ENCODE assay signal across 1 cellular context in the genomic region with DNA sequence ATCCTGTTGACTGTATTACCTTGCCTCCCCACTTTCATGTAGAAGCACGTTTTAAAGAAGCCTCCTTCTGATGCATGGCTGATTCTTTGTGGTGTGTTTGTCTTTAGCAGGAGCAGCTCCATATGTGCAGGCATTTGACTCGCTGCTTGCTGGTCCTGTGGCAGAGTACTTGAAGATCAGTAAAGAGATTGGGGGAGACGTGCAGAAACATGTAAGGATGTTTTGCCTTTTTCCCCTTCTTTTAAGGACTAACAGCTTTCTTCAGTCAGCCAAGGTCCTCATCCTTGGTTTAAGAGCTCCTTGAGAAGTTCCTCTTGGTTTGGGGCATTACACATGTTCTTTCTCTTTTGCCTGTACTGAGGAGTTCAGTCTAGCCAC.
TF ChIP-seq lines count a peak whose summit lies in the region.

No MANE protein-coding gene starts in this region.

TF ChIP-seq in K562, 482 proteins besides CTCF, POLR2A, EP300 and RAD21 (continued from another document and continues in another):
- TF ChIP-seq, protein P1, sequence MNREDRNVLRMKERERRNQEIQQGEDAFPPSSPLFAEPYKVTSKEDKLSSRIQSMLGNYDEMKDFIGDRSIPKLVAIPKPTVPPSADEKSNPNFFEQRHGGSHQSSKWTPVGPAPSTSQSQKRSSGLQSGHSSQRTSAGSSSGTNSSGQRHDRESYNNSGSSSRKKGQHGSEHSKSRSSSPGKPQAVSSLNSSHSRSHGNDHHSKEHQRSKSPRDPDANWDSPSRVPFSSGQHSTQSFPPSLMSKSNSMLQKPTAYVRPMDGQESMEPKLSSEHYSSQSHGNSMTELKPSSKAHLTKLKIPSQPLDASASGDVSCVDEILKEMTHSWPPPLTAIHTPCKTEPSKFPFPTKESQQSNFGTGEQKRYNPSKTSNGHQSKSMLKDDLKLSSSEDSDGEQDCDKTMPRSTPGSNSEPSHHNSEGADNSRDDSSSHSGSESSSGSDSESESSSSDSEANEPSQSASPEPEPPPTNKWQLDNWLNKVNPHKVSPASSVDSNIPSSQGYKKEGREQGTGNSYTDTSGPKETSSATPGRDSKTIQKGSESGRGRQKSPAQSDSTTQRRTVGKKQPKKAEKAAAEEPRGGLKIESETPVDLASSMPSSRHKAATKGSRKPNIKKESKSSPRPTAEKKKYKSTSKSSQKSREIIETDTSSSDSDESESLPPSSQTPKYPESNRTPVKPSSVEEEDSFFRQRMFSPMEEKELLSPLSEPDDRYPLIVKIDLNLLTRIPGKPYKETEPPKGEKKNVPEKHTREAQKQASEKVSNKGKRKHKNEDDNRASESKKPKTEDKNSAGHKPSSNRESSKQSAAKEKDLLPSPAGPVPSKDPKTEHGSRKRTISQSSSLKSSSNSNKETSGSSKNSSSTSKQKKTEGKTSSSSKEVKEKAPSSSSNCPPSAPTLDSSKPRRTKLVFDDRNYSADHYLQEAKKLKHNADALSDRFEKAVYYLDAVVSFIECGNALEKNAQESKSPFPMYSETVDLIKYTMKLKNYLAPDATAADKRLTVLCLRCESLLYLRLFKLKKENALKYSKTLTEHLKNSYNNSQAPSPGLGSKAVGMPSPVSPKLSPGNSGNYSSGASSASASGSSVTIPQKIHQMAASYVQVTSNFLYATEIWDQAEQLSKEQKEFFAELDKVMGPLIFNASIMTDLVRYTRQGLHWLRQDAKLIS (CRISPR knock-in tag; IDR thresholded peaks at IDR 0.05), result no peak
- TF ChIP-seq HOMEZ (CRISPR knock-in tag; IDR thresholded peaks at IDR 0.05), result peak; percentile 83; the same call in 1 of the 2 replicates
- TF ChIP-seq NCOR1 (IDR thresholded peaks at IDR 0.05), result no peak
- TF ChIP-seq TCF15 (CRISPR knock-in tag; IDR thresholded peaks at IDR 0.05), result no peak; the same call in 1 of the 2 replicates
- TF ChIP-seq ETV5 (CRISPR knock-in tag; IDR thresholded peaks at IDR 0.05; ENCODE audit: low read depth), result 0 out of 2 replicates have a peak, but pooled peaks have one; percentile 13
- TF ChIP-seq ZNF217 (CRISPR knock-in tag; IDR thresholded peaks at IDR 0.05), result no peak
- no peak for TF ChIP-seq CSDE1 (IDR thresholded peaks at IDR 0.05)
- TF ChIP-seq NRF1 (conservative IDR thresholded peaks at IDR 0.05 in 1 of 2, IDR thresholded peaks at IDR 0.05 in 1 of 2), result no peak
- no peak for TF ChIP-seq KAT8 (IDR thresholded peaks at IDR 0.05; ENCODE audit: low read depth)
- TF ChIP-seq TAL1 (IDR thresholded peaks at IDR 0.05), result no peak
- no peak for TF ChIP-seq ZNF778 (CRISPR knock-in tag; IDR thresholded peaks at IDR 0.05)
- TF ChIP-seq, protein P2, sequence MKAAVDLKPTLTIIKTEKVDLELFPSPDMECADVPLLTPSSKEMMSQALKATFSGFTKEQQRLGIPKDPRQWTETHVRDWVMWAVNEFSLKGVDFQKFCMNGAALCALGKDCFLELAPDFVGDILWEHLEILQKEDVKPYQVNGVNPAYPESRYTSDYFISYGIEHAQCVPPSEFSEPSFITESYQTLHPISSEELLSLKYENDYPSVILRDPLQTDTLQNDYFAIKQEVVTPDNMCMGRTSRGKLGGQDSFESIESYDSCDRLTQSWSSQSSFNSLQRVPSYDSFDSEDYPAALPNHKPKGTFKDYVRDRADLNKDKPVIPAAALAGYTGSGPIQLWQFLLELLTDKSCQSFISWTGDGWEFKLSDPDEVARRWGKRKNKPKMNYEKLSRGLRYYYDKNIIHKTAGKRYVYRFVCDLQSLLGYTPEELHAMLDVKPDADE (conservative IDR thresholded peaks at IDR 0.05; ENCODE audit: control insufficient read depth, low read depth, low read length), result no peak
- TF ChIP-seq NCOA1 (IDR thresholded peaks at IDR 0.05; ENCODE audit: low read depth), result no peak
- TF ChIP-seq COPS2 (conservative IDR thresholded peaks at IDR 0.05), result no peak
- peak; percentile 8; the same call in 1 of the 2 replicates for TF ChIP-seq NFIX (CRISPR knock-in tag; IDR thresholded peaks at IDR 0.05; ENCODE audit: low read depth)
- TF ChIP-seq, protein P3, sequence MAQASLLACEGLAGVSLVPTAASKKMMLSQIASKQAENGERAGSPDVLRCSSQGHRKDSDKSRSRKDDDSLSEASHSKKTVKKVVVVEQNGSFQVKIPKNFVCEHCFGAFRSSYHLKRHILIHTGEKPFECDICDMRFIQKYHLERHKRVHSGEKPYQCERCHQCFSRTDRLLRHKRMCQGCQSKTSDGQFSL (CRISPR knock-in tag; IDR thresholded peaks at IDR 0.05), result no peak
- TF ChIP-seq, protein P3 (tag; IDR thresholded peaks at IDR 0.05), result peak in 1 of 2 experiments; percentile 85; a peak in 1 of 4 replicates
- peak; percentile 85; the same call in 1 of the 2 replicates for TF ChIP-seq FOXO4 (CRISPR knock-in tag; IDR thresholded peaks at IDR 0.05)
- TF ChIP-seq TCFL5 (CRISPR knock-in tag; conservative IDR thresholded peaks at IDR 0.05), result peak; percentile 80; the same call in 1 of the 2 replicates
- TF ChIP-seq NFATC3 (IDR thresholded peaks at IDR 0.05), result no peak
- TF ChIP-seq ZFP30 (CRISPR knock-in tag; IDR thresholded peaks at IDR 0.05; ENCODE audit: borderline replicate concordance), result no peak
- TF ChIP-seq TAF15 (IDR thresholded peaks at IDR 0.05; ENCODE audit: low read depth, low read length), result no peak
- no peak for TF ChIP-seq SOX6 (IDR thresholded peaks at IDR 0.05)
- TF ChIP-seq DPF2 (IDR thresholded peaks at IDR 0.05), result no peak
- TF ChIP-seq PURB (CRISPR knock-in tag; IDR thresholded peaks at IDR 0.05; ENCODE audit: low read depth), result no peak
- no peak for TF ChIP-seq NCOA2 (IDR thresholded peaks at IDR 0.05; ENCODE audit: partially characterized antibody in 2 of 2)
- no peak for TF ChIP-seq HDAC1 (IDR thresholded peaks at IDR 0.05)
- no peak for TF ChIP-seq FOXP4 (CRISPR knock-in tag; IDR thresholded peaks at IDR 0.05; ENCODE audit: borderline replicate concordance)
- TF ChIP-seq RBM15 (IDR thresholded peaks at IDR 0.05; ENCODE audit: insufficient read depth, low read length), result no peak
- no peak for TF ChIP-seq TCF7 (IDR thresholded peaks at IDR 0.05; ENCODE audit: borderline replicate concordance)
- TF ChIP-seq TCF3 (CRISPR knock-in tag; IDR thresholded peaks at IDR 0.05), result no peak
- TF ChIP-seq, protein P4, sequence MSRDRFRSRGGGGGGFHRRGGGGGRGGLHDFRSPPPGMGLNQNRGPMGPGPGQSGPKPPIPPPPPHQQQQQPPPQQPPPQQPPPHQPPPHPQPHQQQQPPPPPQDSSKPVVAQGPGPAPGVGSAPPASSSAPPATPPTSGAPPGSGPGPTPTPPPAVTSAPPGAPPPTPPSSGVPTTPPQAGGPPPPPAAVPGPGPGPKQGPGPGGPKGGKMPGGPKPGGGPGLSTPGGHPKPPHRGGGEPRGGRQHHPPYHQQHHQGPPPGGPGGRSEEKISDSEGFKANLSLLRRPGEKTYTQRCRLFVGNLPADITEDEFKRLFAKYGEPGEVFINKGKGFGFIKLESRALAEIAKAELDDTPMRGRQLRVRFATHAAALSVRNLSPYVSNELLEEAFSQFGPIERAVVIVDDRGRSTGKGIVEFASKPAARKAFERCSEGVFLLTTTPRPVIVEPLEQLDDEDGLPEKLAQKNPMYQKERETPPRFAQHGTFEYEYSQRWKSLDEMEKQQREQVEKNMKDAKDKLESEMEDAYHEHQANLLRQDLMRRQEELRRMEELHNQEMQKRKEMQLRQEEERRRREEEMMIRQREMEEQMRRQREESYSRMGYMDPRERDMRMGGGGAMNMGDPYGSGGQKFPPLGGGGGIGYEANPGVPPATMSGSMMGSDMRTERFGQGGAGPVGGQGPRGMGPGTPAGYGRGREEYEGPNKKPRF (IDR thresholded peaks at IDR 0.05; ENCODE audit: low read depth, low read length), result no peak
- no peak for TF ChIP-seq NFIC (IDR thresholded peaks at IDR 0.05)
- peak; percentile 97 for TF ChIP-seq RHOXF2B (CRISPR knock-in tag; conservative IDR thresholded peaks at IDR 0.05)
- no peak; the same call in 1 of the 2 replicates for TF ChIP-seq GATA2 (CRISPR knock-in tag; IDR thresholded peaks at IDR 0.05)
- TF ChIP-seq ZNF354B (CRISPR knock-in tag; IDR thresholded peaks at IDR 0.05), result peak; percentile 62; the same call in 1 of the 2 replicates
- TF ChIP-seq MEIS2 (IDR thresholded peaks at IDR 0.05; ENCODE audit: partially characterized antibody), result no peak
- no peak for TF ChIP-seq XRCC4 (IDR thresholded peaks at IDR 0.05; ENCODE audit: extremely low read depth, insufficient read depth, insufficient read length)
- TF ChIP-seq, protein P5, sequence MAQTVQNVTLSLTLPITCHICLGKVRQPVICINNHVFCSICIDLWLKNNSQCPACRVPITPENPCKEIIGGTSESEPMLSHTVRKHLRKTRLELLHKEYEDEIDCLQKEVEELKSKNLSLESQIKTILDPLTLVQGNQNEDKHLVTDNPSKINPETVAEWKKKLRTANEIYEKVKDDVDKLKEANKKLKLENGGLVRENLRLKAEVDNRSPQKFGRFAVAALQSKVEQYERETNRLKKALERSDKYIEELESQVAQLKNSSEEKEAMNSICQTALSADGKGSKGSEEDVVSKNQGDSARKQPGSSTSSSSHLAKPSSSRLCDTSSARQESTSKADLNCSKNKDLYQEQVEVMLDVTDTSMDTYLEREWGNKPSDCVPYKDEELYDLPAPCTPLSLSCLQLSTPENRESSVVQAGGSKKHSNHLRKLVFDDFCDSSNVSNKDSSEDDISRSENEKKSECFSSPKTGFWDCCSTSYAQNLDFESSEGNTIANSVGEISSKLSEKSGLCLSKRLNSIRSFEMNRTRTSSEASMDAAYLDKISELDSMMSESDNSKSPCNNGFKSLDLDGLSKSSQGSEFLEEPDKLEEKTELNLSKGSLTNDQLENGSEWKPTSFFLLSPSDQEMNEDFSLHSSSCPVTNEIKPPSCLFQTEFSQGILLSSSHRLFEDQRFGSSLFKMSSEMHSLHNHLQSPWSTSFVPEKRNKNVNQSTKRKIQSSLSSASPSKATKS (CRISPR knock-in tag; IDR thresholded peaks at IDR 0.05), result no peak
- no peak for TF ChIP-seq ZNF347 (CRISPR knock-in tag; IDR thresholded peaks at IDR 0.05; ENCODE audit: low read depth)
- no peak for TF ChIP-seq PKNOX1 (IDR thresholded peaks at IDR 0.05)
- peak; percentile 24 to 87; a peak in 2 of 4 replicates for TF ChIP-seq MAZ (CRISPR knock-in tag; conservative IDR thresholded peaks at IDR 0.05 in 1 of 2, IDR thresholded peaks at IDR 0.05 in 1 of 2)
- no peak for TF ChIP-seq HCFC1 (IDR thresholded peaks at IDR 0.05; ENCODE audit: low read depth, low read length)
- 0 out of 2 replicates have a peak, but pooled peaks have one; percentile 34 for TF ChIP-seq MECOM (CRISPR knock-in tag; IDR thresholded peaks at IDR 0.05)
- TF ChIP-seq SLC30A9 (CRISPR knock-in tag; IDR thresholded peaks at IDR 0.05), result no peak
